8 cellular contexts compared by ENCODE assay signal in the genomic region with DNA sequence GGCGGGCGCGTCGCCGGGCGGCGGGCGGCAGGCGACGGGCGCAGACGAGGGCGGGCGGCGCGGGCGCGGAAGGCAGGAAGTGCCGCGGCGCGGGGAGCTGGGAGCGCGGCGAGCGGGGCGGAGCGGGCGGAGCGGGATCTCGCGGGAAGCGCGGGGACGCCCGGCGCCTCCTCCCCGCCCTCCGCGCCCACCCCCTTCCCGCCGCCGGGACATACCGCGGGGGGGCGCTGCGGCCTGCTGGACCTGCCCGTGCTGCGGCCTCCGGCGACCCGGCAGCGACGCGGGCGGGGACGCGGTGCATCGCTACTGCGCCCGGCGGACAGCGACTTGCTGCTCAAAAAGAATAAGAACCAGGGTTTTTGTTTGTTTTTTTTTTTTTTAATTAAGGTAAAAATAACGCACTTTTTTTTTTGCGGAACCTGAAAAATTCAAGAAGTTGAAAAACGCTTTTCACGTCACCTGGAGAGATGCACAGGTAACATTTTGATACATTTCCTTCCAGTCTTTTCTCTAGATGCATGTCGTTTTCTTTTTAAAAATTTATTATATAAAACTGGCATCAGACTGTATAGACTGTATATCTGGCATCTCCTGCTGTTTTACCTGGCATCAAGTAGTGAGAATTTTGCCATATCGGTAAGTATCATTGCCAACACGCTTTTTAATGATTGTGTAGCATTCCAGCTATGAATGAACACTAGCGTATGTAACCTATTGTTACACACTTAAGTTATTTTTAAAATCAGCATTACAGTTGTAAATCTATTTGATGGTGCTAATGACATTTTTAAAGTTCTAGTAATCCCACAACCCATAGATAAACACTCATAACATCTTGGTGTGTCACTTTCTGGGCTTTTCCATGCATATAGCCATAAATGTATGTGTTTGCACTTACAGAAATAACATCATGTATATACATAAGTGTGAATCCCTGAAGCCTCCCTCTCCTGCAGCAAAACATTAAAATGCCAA. TPM values are rescaled to one million over a fixed set of nuclear protein-coding genes. Genes with fewer than 3 reads are reported as not detected.
DNase-seq lines count a peak whose midpoint lies in the region; ATAC-seq, FAIRE-seq and TF ChIP-seq lines count a peak whose summit lies in the region.

Gene CENPB, minus strand, starts transcription at position 76 of the 975 bp plus-strand sequence. CDS start 257 bp downstream, outside the sequence.

- H3K27ac ChIP-seq in HepG2 (ENCODE audit: extremely low read length, insufficient read depth, low read length): peak within 1 kb of the TSS; percentile 34

- no peak for FAIRE-seq in HepG2 (lab: Jason Lieb, UNC)

- no peaks in the 10 kb centered on the region for H3K27me3 Mint-ChIP-seq in activated CD4-positive, alpha-beta T cell treated with anti-CD3 and anti-CD28 coated beads, Interleukin-2, amount 10 ng/mL, durations not matched to agents 7 days and 5 days

- peaks cover 0 to 18% of the 10 kb centered on the region in 2 experiments; a peak in 3 of 5 replicates for H3K27me3 ChIP-seq in HepG2 (ENCODE audit: control insufficient read depth in 1 of 2, insufficient read depth in 2 of 2, low read length in 2 of 2)

- peak; percentile 83 for TF ChIP-seq CTCF in HepG2 (CRISPR knock-in tag; IDR thresholded peaks at IDR 0.05)

- H3K9me3 ChIP-seq in HepG2 (ENCODE audit: low read length): no peaks in the 10 kb centered on the region

- peaks cover 5% of the 10 kb centered on the region; the same call in 1 of the 2 replicates for H4K20me1 ChIP-seq in HepG2 (ENCODE audit: insufficient read depth, low read length)

- ATAC-seq in GM19035 (IDR thresholded peaks at IDR 0.05; ENCODE audit: unreplicated experiment) (peak; percentile 85), HG03342 (IDR thresholded peaks at IDR 0.05; ENCODE audit: unreplicated experiment) (peak; percentile 76), HepG2 (peak; percentile 83)

- H3K36me3 Mint-ChIP-seq in activated CD4-positive, alpha-beta T cell treated with anti-CD3 and anti-CD28 coated beads, Interleukin-2, amount 10 ng/mL, durations not matched to agents 7 days and 5 days (ENCODE audit: low read depth): peaks cover 12% of the 10 kb centered on the region

- peak within 1 kb of the TSS; percentile 75 for H2AFZ ChIP-seq in HepG2 (ENCODE audit: low read length)

- in situ Hi-C loops in HepG2 (cut with HindIII; ENCODE audit: extremely low pct_ligation_motif_present, low pct_unique_long_range_greater_than_20kb): loop anchor here (5.0 kb wide), 1 partner anchor 60 kb away; the partner anchor contains the start of gene MAVS

- CTCF ChIA-PET in activated CD4-positive, alpha-beta T cell treated with anti-CD3 and anti-CD28 coated beads, Interleukin-2, amount 10 ng/mL, durations not matched to agents 7 days and 5 days (lab: Charles Lee): interaction anchor here (0.6 to 7.0 kb wide), 31 partner anchors 8 to 351 kb away, joined by 3 to 77 read pairs (median 4); partner anchors contain the start of genes ADISSP, AP5S1 and CDC25B
- CTCF ChIA-PET in HepG2 (lab: Yijun Ruan, JAX; ENCODE audit: low intra/inter-chr PET ratio, low total read pairs): interaction anchor here (0.6 to 4.6 kb wide), 8 partner anchors 9 to 298 kb away, joined by 3 to 119 read pairs (median 4); partner anchors contain the start of genes AP5S1 and CDC25B

- POLR2A ChIA-PET in activated CD4-positive, alpha-beta T cell treated with anti-CD3 and anti-CD28 coated beads, Interleukin-2, amount 10 ng/mL, durations not matched to agents 7 days and 5 days (lab: Charles Lee): interaction anchor here (0.6 to 1.0 kb wide), 4 partner anchors 29 to 224 kb away, joined by 3 to 5 read pairs (median 3); partner anchors contain the start of gene AP5S1
- POLR2A ChIA-PET in HepG2 (lab: Yijun Ruan, JAX): interaction anchor here (1.0 to 10.4 kb wide), 14 partner anchors 9 to 297 kb away, joined by 3 to 134 read pairs (median 4); partner anchors contain the start of genes ADISSP, AP5S1 and CDC25B

- TF ChIP-seq EP300 in HepG2 (IDR thresholded peaks at IDR 0.05; ENCODE audit: low read depth in 2 of 2, low read length in 2 of 2): no peak
- TF ChIP-seq EP300 in HepG2 (CRISPR knock-in tag; IDR thresholded peaks at IDR 0.05; ENCODE audit: borderline replicate concordance): no peak

- H3K4me2 ChIP-seq in HepG2 (ENCODE audit: low read depth, low read length): peak within 1 kb of the TSS; percentile 94

- H3K4me1 Mint-ChIP-seq in activated CD4-positive, alpha-beta T cell treated with anti-CD3 and anti-CD28 coated beads, Interleukin-2, amount 10 ng/mL, durations not matched to agents 7 days and 5 days: peaks cover 40% of the 10 kb centered on the region

- peak within 1 kb of the TSS; percentile 82 for H3K9ac ChIP-seq in HepG2 (ENCODE audit: insufficient read depth, low read depth, low read length)

- H3K4me1 ChIP-seq in HepG2 (ENCODE audit: insufficient read depth, low read length): peaks cover 77% of the 10 kb centered on the region

- DNase-seq in Ammon's horn (ENCODE audit: low spot score): peak; percentile 90
- peak; percentile 87 for DNase-seq in NCI-H510A (lab: John Stamatoyannopoulos, UW)
- peak; percentile 89 for DNase-seq in activated CD4-positive, alpha-beta T cell treated with anti-CD3 and anti-CD28 coated beads, Interleukin-2, amount 10 ng/mL, durations not matched to agents 7 days and 5 days
- DNase-seq in dermis blood vessel endothelial cell: peak; percentile 91
- DNase-seq in HepG2 (ENCODE audit: low spot score): peak; percentile 83
- peak; percentile 92 for DNase-seq in stimulated activated CD4-positive, alpha-beta T cell treated with anti-CD3 and anti-CD28 coated beads, Interleukin-4, amount 100 ng/mL, for 1 hour

- TF ChIP-seq RAD21 in HepG2 (CRISPR knock-in tag; IDR thresholded peaks at IDR 0.05): peak; percentile 97

- H3K27ac Mint-ChIP-seq in activated CD4-positive, alpha-beta T cell treated with anti-CD3 and anti-CD28 coated beads, Interleukin-2, amount 10 ng/mL, durations not matched to agents 7 days and 5 days: peak within 1 kb of the TSS; percentile 82

- peak within 1 kb of the TSS; percentile 84 for H3K4me3 Mint-ChIP-seq in activated CD4-positive, alpha-beta T cell treated with anti-CD3 and anti-CD28 coated beads, Interleukin-2, amount 10 ng/mL, durations not matched to agents 7 days and 5 days

- intact Hi-C loops in HepG2 (cut with micrococcal nuclease; ENCODE audit: unreplicated experiment): loop anchor here (1.0 to 2.0 kb wide), 3 partner anchors 31 to 68 kb away; partner anchors contain the start of gene MAVS

- H3K36me3 ChIP-seq in HepG2 (replicated peaks in 1 of 2; ENCODE audit: control insufficient read depth in 1 of 2, insufficient read depth in 2 of 2, low read length in 2 of 2): no peaks in the 10 kb centered on the region

- H3K79me2 ChIP-seq in HepG2 (ENCODE audit: insufficient read depth, low read length): peaks cover 9% of the 10 kb centered on the region

- BruUV-seq in HepG2 (replicated peaks; lab: Mats Ljungman, UMichigan): no TSS peak

- TF ChIP-seq POLR2A in HepG2 (IDR thresholded peaks at IDR 0.05; ENCODE audit: insufficient read depth in 1 of 2, low read depth in 2 of 2, low read length in 2 of 2): peak in 1 of 2 experiments; percentile 69; a peak in 1 of 4 replicates

- H3K4me3 ChIP-seq in HepG2 (replicated peaks in 1 of 3; ENCODE audit: insufficient read depth in 1 of 3, low read depth in 2 of 3, low read length in 3 of 3): peak within 1 kb of the TSS; percentile 57 to 82 (median 82)

- H3K9me3 Mint-ChIP-seq in activated CD4-positive, alpha-beta T cell treated with anti-CD3 and anti-CD28 coated beads, Interleukin-2, amount 10 ng/mL, durations not matched to agents 7 days and 5 days: no peaks in the 10 kb centered on the region

- 1% methylated on average over 67 of the region's 71 CpGs for WGBS in HepG2 (ENCODE audit: low lambda C conversion rate)

TF ChIP-seq in HepG2, 621 proteins besides CTCF, POLR2A, EP300 and RAD21 (continues in another document):
- TF ChIP-seq NRL (CRISPR knock-in tag; IDR thresholded peaks at IDR 0.05; ENCODE audit: borderline replicate concordance) (no peak), FOXO1 (CRISPR knock-in tag; IDR thresholded peaks at IDR 0.05) (peak; percentile 75), KLF13 (CRISPR knock-in tag; IDR thresholded peaks at IDR 0.05) (no peak), KMT2A (CRISPR knock-in tag; IDR thresholded peaks at IDR 0.05) (peak; percentile 46; the same call in 1 of the 2 replicates), ESRRA (CRISPR knock-in tag; IDR thresholded peaks at IDR 0.05; ENCODE audit: low read depth) (0 out of 2 replicates have a peak, but pooled peaks have one; percentile 28)

RNA-seq across cellular contexts. Expression of gene CENPB, which starts in this region (rescaled TPM):
- total RNA-seq in activated CD4-positive, alpha-beta T cell treated with anti-CD3 and anti-CD28 coated beads, Interleukin-2, amount 10 ng/mL, durations not matched to agents 7 days and 5 days: 10 to 100 TPM; 77.8 to 85.6 TPM
- 115 and 124 TPM in 2 replicates for total RNA-seq in dermis blood vessel endothelial cell
- total RNA-seq in HepG2 (2016; rRNA removed; fragmentation: Illumina TruSeq; extraction: Trizol): 42.9 and 54.5 TPM in 2 replicates
- total RNA-seq in HepG2 (2016; cell fraction: cytosol; rRNA removed; fragmentation: Illumina TruSeq; extraction: Trizol; ENCODE audit: low read depth): 12.7 and 12.9 TPM in 2 replicates
- total RNA-seq in HepG2 (2016; cell fraction: insoluble cytoplasmic fraction; rRNA removed; fragmentation: Illumina TruSeq; extraction: Trizol): 42.6 and 53.4 TPM in 2 replicates
- 44.1 and 47.1 TPM in 2 replicates for total RNA-seq in HepG2 (2016; cell fraction: membrane; rRNA removed; fragmentation: Illumina TruSeq; extraction: Trizol)
- total RNA-seq in HepG2 (2016; cell fraction: nucleus; rRNA removed; fragmentation: Illumina TruSeq; extraction: Trizol): 22.9 and 28.9 TPM in 2 replicates
- polyA plus RNA-seq in HepG2 (2011; rRNA removed): 10.4 and 15.6 TPM in 2 replicates
- 13.3 and 14.8 TPM in 2 replicates for polyA plus RNA-seq in HepG2 (2011; cell fraction: cytosol; rRNA removed)
- 19.0 and 20.4 TPM in 2 replicates for polyA plus RNA-seq in HepG2 (2011; cell fraction: nucleus; rRNA removed)
- polyA plus RNA-seq in HepG2 (2012): 20.0 and 24.1 TPM in 2 replicates
- polyA plus RNA-seq in HepG2 (2016; cell fraction: cytosol; fragmentation: Illumina TruSeq; extraction: Trizol; ENCODE audit: low read depth): 11.2 and 11.4 TPM in 2 replicates
- 37.8 and 42.0 TPM in 2 replicates for polyA plus RNA-seq in HepG2 (2016; cell fraction: insoluble cytoplasmic fraction; fragmentation: Illumina TruSeq; extraction: Trizol; ENCODE audit: low read depth)
- 28.4 and 33.6 TPM in 2 replicates for polyA plus RNA-seq in HepG2 (2016; cell fraction: membrane; fragmentation: Illumina TruSeq; extraction: Trizol; ENCODE audit: low read depth)
- polyA plus RNA-seq in HepG2 (2016; cell fraction: nucleus; fragmentation: Illumina TruSeq; extraction: Trizol; ENCODE audit: insufficient read depth, low read depth): 36.6 and 38.3 TPM in 2 replicates
- polyA minus RNA-seq in HepG2 (2011; rRNA and poly(A)+ RNA removed; ENCODE audit: low replicate concordance): 40.5 and 51.2 TPM in 2 replicates
- 17.9 and 18.5 TPM in 2 replicates for polyA minus RNA-seq in HepG2 (2011; cell fraction: cytosol; rRNA and poly(A)+ RNA removed)
- polyA minus RNA-seq in HepG2 (2011; cell fraction: nucleus; rRNA and poly(A)+ RNA removed): 16.0 and 16.7 TPM in 2 replicates

Comparison
In these comparisons a context has a peak if more than half of its experiments do, and no peak if none do; other contexts are left out.
1. Peak in every context shown above with its lines: DNase-seq, ATAC-seq, H3K4me3 ChIP-seq and H3K27ac ChIP-seq.